20 cellular contexts compared by ENCODE assay signal in genomic region chr17:14116263-14117024, GRCh38. TPM values are rescaled to one million over a fixed set of nuclear protein-coding genes. Genes with fewer than 3 reads are reported as not detected.
DNase-seq lines count a peak whose midpoint lies in the region; ATAC-seq, FAIRE-seq and TF ChIP-seq lines count a peak whose summit lies in the region.
"Had no signal": no experiment of that assay in that cellular context is flagged by ENCODE, and none has a peak within 500 bp of the region (broad histone marks: within the 10 kb centered on the region; RNA-seq: fewer than 3 reads in every experiment).

No MANE protein-coding gene starts in this region.

- peaks cover 6% of the 10 kb centered on the region in 2 donors for H3K9me3 Mint-ChIP-seq in activated T-cell treated with anti-CD3 and anti-CD28 coated beads, Interleukin-2, amount 50 U/mL, for 72 hours
- peaks cover 4% of the 10 kb centered on the region for H3K9me3 Mint-ChIP-seq in activated T-helper 17 cell treated with anti-CD3 and anti-CD28 coated beads, Interleukin-2, amount 50 U/mL, for 72 hours

- POLR2A ChIA-PET in GM10248 (lab: Yijun Ruan, JAX): no interaction called here

- peak overlapping the region; percentile 4 to 32 for H3K4me3 Mint-ChIP-seq in activated T-cell treated with anti-CD3 and anti-CD28 coated beads, Interleukin-2, amount 50 U/mL, for 72 hours
- H3K4me3 Mint-ChIP-seq in activated T-helper 17 cell treated with anti-CD3 and anti-CD28 coated beads, Interleukin-2, amount 50 U/mL, for 72 hours: peak overlapping the region; percentile 71

- FAIRE-seq in D721Med (lab: Jason Lieb, UNC): peak; percentile 6
- FAIRE-seq: GM12891, GM18507 had no signal

- no peak for DNase-seq in activated T-cell treated with anti-CD3 and anti-CD28 coated beads, Interleukin-2, amount 50 U/mL, for 72 hours
- no peak for DNase-seq in activated T-cell treated with anti-CD3 and anti-CD28 coated beads, Interleukin-2, amount 50 U/mL, for 48 hours
- DNase-seq in D721Med (ENCODE audit: insufficient read length, low spot score): no peak
- DNase-seq in stimulated activated naive CD8-positive, alpha-beta T cell treated with anti-CD3 and anti-CD28 coated beads, Interleukin-15, Interleukin-2, amounts not matched to agents 100 U/mL and 50 U/mL, for 24 hours: no peak
- no peak for DNase-seq in GM03348 (ENCODE audit: low spot score)
- no peak for DNase-seq in GM10248 (ENCODE audit: extremely low spot score)
- DNase-seq: DMS79 treated with DMSO at 0.1 percent for 48 hours, GM23248, KBM-7, MV-4-11, NCI-H1417 treated with DMSO at 0.1 percent for 48 hours, NCI-H1930, NCI-H2171, NCI-H446 treated with DMSO at 0.1 percent for 48 hours, NCI-H748 treated with DMSO at 0.1 percent for 48 hours, PC-3 had no signal

- TF ChIP-seq CTCF in D721Med (IDR thresholded peaks at IDR 0.05; ENCODE audit: insufficient read depth, missing control alignments): no peak
- TF ChIP-seq CTCF in GM10248 (IDR thresholded peaks at IDR 0.05; ENCODE audit: control extremely low read depth, extremely low read depth, low read depth, missing control alignments): no peak

- peak overlapping the region; percentile 99 for H3K27ac Mint-ChIP-seq in activated T-cell treated with anti-CD3 and anti-CD28 coated beads, Interleukin-2, amount 50 U/mL, for 72 hours
- peak overlapping the region; percentile 93 for H3K27ac Mint-ChIP-seq in activated T-helper 17 cell treated with anti-CD3 and anti-CD28 coated beads, Interleukin-2, amount 50 U/mL, for 72 hours

- H3K4me1 Mint-ChIP-seq in activated T-cell treated with anti-CD3 and anti-CD28 coated beads, Interleukin-2, amount 50 U/mL, for 72 hours (ENCODE audit: low read depth): peaks cover 73% of the 10 kb centered on the region
- H3K4me1 Mint-ChIP-seq in activated T-helper 17 cell treated with anti-CD3 and anti-CD28 coated beads, Interleukin-2, amount 50 U/mL, for 72 hours: peaks cover 42% of the 10 kb centered on the region

- H3K36me3 Mint-ChIP-seq in activated T-cell treated with anti-CD3 and anti-CD28 coated beads, Interleukin-2, amount 50 U/mL, for 72 hours (ENCODE audit: insufficient read depth in 2 of 2): peaks cover 12 to 32% of the 10 kb centered on the region in 2 donors
- H3K36me3 Mint-ChIP-seq in activated T-helper 17 cell treated with anti-CD3 and anti-CD28 coated beads, Interleukin-2, amount 50 U/mL, for 72 hours (ENCODE audit: low read depth): peaks cover 11% of the 10 kb centered on the region

- CTCF ChIA-PET in GM10248 (lab: Yijun Ruan, JAX): interaction anchor here (1.0 to 1.1 kb wide), 2 partner anchors 18 to 24 kb away, joined by 4 read pairs; no protein-coding TSS in a partner anchor

- no peaks in the 10 kb centered on the region for H3K27me3 Mint-ChIP-seq in activated T-cell treated with anti-CD3 and anti-CD28 coated beads, Interleukin-2, amount 50 U/mL, for 72 hours (ENCODE audit: low read depth)
- H3K27me3 Mint-ChIP-seq in activated T-helper 17 cell treated with anti-CD3 and anti-CD28 coated beads, Interleukin-2, amount 50 U/mL, for 72 hours: no peaks in the 10 kb centered on the region

- ATAC-seq in activated T-cell treated with anti-CD3 and anti-CD28 coated beads, Interleukin-2, amount 50 U/mL, for 72 hours (replicated peaks in 1 of 2): peak in 1 of 2 donors; percentile 20
- peak; percentile 25 for ATAC-seq in activated T-helper 17 cell treated with anti-CD3 and anti-CD28 coated beads, Interleukin-2, amount 50 U/mL, for 72 hours (replicated peaks)
- peak; percentile 35 for ATAC-seq in stimulated activated naive CD8-positive, alpha-beta T cell treated with anti-CD3 and anti-CD28 coated beads, Interleukin-15, Interleukin-2, amounts not matched to agents 100 U/mL and 50 U/mL, for 24 hours
- ATAC-seq: HCT116, PC-3 had no signal

RNA-seq across cellular contexts. Expression of gene COX10, which starts 47.1 kb away (rescaled TPM):
- total RNA-seq in activated T-cell treated with anti-CD3 and anti-CD28 coated beads, Interleukin-2, amount 50 U/mL, for 72 hours: 10 to 100 TPM; 30.7 to 31.5 TPM
- 10 to 100 TPM; 16.0 to 30.1 TPM for total RNA-seq in activated T-helper 17 cell treated with anti-CD3 and anti-CD28 coated beads, Interleukin-2, amount 50 U/mL, for 72 hours
